Comparison of ENCODE assay signal across 18 cellular contexts in the genomic region with DNA sequence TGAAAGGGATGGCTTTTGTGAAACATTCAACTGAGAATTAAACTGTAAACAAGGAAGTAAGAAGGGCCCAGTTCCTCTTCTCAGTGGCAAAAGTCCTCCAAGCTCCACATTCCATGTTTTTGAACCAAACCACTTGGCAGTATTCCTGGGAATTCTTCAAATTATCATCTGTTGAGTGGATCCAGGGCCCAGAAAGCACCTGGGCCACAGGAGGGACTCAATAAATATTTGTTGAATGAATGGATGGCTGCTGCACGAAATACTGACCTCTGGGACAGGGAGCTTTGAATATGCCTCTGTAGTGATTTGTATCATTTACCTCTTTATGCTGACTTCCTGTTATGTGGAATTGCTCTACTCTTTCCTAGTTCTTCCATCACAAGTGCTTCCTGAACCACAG. TPM values are rescaled to one million over a fixed set of nuclear protein-coding genes. Genes with fewer than 3 reads are reported as not detected.
DNase-seq lines count a peak whose midpoint lies in the region; ATAC-seq and TF ChIP-seq lines count a peak whose summit lies in the region.
"Had no signal": no experiment of that assay in that cellular context is flagged by ENCODE, and none has a peak within 500 bp of the region (broad histone marks: within the 10 kb centered on the region; RNA-seq: fewer than 3 reads in every experiment).

No MANE protein-coding gene starts in this region.

- CTCF ChIA-PET in Calu3 (lab: Charles Lee), result interaction anchor here (1.1 kb wide), 1 partner anchor 157 kb away, joined by 6 read pairs; no protein-coding TSS in a partner anchor

- peaks cover 20% of the 10 kb centered on the region for H3K4me1 Mint-ChIP-seq in Calu3 (ENCODE audit: low read depth, unreplicated experiment)
- peaks cover 5 to 8% of the 10 kb centered on the region in 2 donors for H3K4me1 Mint-ChIP-seq in stimulated activated naive B cell treated with anti-CD40 and anti-IgM and Interleukin-4, amounts not matched to agents 10 μg/mL and 1 μg/mL and 100 μg/mL, for 72 hours
- peaks cover 3% of the 10 kb centered on the region for H3K4me1 Mint-ChIP-seq in type B pancreatic cell (ENCODE audit: unreplicated experiment)

- H3K36me3 Mint-ChIP-seq in Calu3 (ENCODE audit: insufficient read depth, unreplicated experiment) (peaks cover 15% of the 10 kb centered on the region), type B pancreatic cell (no peaks in the 10 kb centered on the region)
- H3K36me3 Mint-ChIP-seq in stimulated activated naive B cell treated with anti-CD40 and anti-IgM and Interleukin-4, amounts not matched to agents 10 μg/mL and 1 μg/mL and 100 μg/mL, for 72 hours, result peaks cover 1 to 2% of the 10 kb centered on the region in 2 donors

- H3K36me3 ChIP-seq in MG63, result no peaks in the 10 kb centered on the region
- H3K36me3 ChIP-seq: ascending aorta, spleen had no signal

- TF ChIP-seq CTCF in Calu3 (IDR thresholded peaks at IDR 0.05; ENCODE audit: unreplicated experiment), result no peak
- no peak for TF ChIP-seq CTCF in astrocyte of the spinal cord (IDR thresholded peaks at IDR 0.05; ENCODE audit: low read depth, low read length)
- TF ChIP-seq CTCF in type B pancreatic cell (conservative IDR thresholded peaks at IDR 0.05), result no peak

- no peaks in the 10 kb centered on the region for H3K9me3 ChIP-seq in MG63
- H3K9me3 ChIP-seq: ascending aorta, Caco-2, spleen had no signal

- H3K27me3 Mint-ChIP-seq in Calu3 (ENCODE audit: unreplicated experiment), result peaks cover 7% of the 10 kb centered on the region
- H3K27me3 Mint-ChIP-seq in stimulated activated naive B cell treated with anti-CD40 and anti-IgM and Interleukin-4, amounts not matched to agents 10 μg/mL and 1 μg/mL and 100 μg/mL, for 72 hours, result peaks cover 42 to 48% of the 10 kb centered on the region in 2 donors
- H3K27me3 Mint-ChIP-seq in type B pancreatic cell, result peaks cover 73% of the 10 kb centered on the region

- no peak for ATAC-seq in stimulated activated naive B cell treated with anti-CD40 and anti-IgM and Interleukin-4, amounts not matched to agents 10 μg/mL and 1 μg/mL and 100 μg/mL, for 72 hours (replicated peaks)
- ATAC-seq in GM19328 (IDR thresholded peaks at IDR 0.05; ENCODE audit: unreplicated experiment), result no peak
- ATAC-seq: left lobe of liver; stimulated activated naive CD8-positive, alpha-beta T cell treated with anti-CD3 and anti-CD28 coated beads, Interleukin-15, Interleukin-2, amounts not matched to agents 100 U/mL and 50 U/mL, for 24 hours had no signal

- intact Hi-C loops in Calu3 (cut with micrococcal nuclease; ENCODE audit: unreplicated experiment), result loop anchor here (2.0 to 10.0 kb wide), 3 partner anchors 74 to 604 kb away; no protein-coding TSS in a partner anchor

- DNase-seq in Calu3, result no peak
- DNase-seq in MG63, result peak; percentile 54
- DNase-seq in astrocyte of the spinal cord (ENCODE audit: low read depth, low spot score), result peak; percentile 85
- DNase-seq in kidney glomerular epithelial cell (lab: John Stamatoyannopoulos, UW), result peak; percentile 85
- DNase-seq in stimulated activated naive B cell treated with anti-CD40 and anti-IgM and Interleukin-4, amounts not matched to agents 10 μg/mL and 1 μg/mL and 100 μg/mL, for 72 hours, result no peak
- DNase-seq in activated T-cell treated with anti-CD3 and anti-CD28 coated beads for 4 hours, result no peak
- no peak for DNase-seq in type B pancreatic cell (ENCODE audit: extremely low spot score, unreplicated experiment)
- DNase-seq: activated CD4-positive, alpha-beta T cell treated with anti-CD3 and anti-CD28 coated beads for 1 hour; activated naive CD4-positive, alpha-beta T cell treated with Interleukin-2 at 50 U/mL for 16 hours; Caco-2; NCI-H2107; NCI-H774; spleen; stimulated activated naive CD8-positive, alpha-beta T cell treated with anti-CD3 and anti-CD28 coated beads, Interleukin-15, Interleukin-2, amounts not matched to agents 100 U/mL and 50 U/mL, for 24 hours had no signal

- H3K9me3 Mint-ChIP-seq in Calu3 (ENCODE audit: low read depth, unreplicated experiment) (no peaks in the 10 kb centered on the region), type B pancreatic cell (no peaks in the 10 kb centered on the region)
- H3K9me3 Mint-ChIP-seq in stimulated activated naive B cell treated with anti-CD40 and anti-IgM and Interleukin-4, amounts not matched to agents 10 μg/mL and 1 μg/mL and 100 μg/mL, for 72 hours, result peaks cover 1 to 3% of the 10 kb centered on the region in 2 donors
- H3K9me3 Mint-ChIP-seq: T-helper 1 cell treated with Interleukin-12 subunit alpha and Interleukin-12 subunit beta and Interleukin-4 antibody, amounts not matched to agents 30 μg/mL and 1 μg/mL, for 36 hours had no signal

- BruUV-seq in Calu3 (replicated peaks; lab: Mats Ljungman, UMichigan), result no TSS peak

- H3K4me3 Mint-ChIP-seq in Calu3 (ENCODE audit: low read depth, unreplicated experiment) (no peak overlapping the region), type B pancreatic cell (no peak overlapping the region)
- H3K4me3 Mint-ChIP-seq in stimulated activated naive B cell treated with anti-CD40 and anti-IgM and Interleukin-4, amounts not matched to agents 10 μg/mL and 1 μg/mL and 100 μg/mL, for 72 hours, result no peak overlapping the region
- H3K4me3 Mint-ChIP-seq: T-helper 1 cell treated with Interleukin-12 subunit alpha and Interleukin-12 subunit beta and Interleukin-4 antibody, amounts not matched to agents 30 μg/mL and 1 μg/mL, for 36 hours had no signal

- in situ Hi-C loops in astrocyte of the spinal cord (cut with HindIII; ENCODE audit: low sequenced_read_pairs), result no loop called here

- H3K27me3 ChIP-seq in MG63, result peaks cover 7% of the 10 kb centered on the region

- H3K27ac Mint-ChIP-seq in Calu3 (ENCODE audit: unreplicated experiment) (peak overlapping the region; percentile 21), type B pancreatic cell (no peak overlapping the region)
- no peak overlapping the region for H3K27ac Mint-ChIP-seq in stimulated activated naive B cell treated with anti-CD40 and anti-IgM and Interleukin-4, amounts not matched to agents 10 μg/mL and 1 μg/mL and 100 μg/mL, for 72 hours
- H3K27ac Mint-ChIP-seq: T-helper 1 cell treated with Interleukin-12 subunit alpha and Interleukin-12 subunit beta and Interleukin-4 antibody, amounts not matched to agents 30 μg/mL and 1 μg/mL, for 36 hours had no signal

- H3K4me3 ChIP-seq in MG63 (no peak overlapping the region), astrocyte of the spinal cord (ENCODE audit: low read depth, low read length) (no peak overlapping the region)
- H3K4me3 ChIP-seq: ascending aorta, spleen had no signal

RNA-seq across cellular contexts. Expression of a gene that starts 4.7 kb away (rescaled TPM):
- total RNA-seq in Calu3 (2022) (0.54 and 0.66 TPM in 2 replicates), type B pancreatic cell (ENCODE audit: low replicate concordance) (1.5 and 2.1 TPM in 2 replicates)
- total RNA-seq in MG63 (2014; rRNA removed; shearing (Covaris generic); ENCODE audit: low replicate concordance), result 2.5 and 3.3 TPM in 2 replicates
- total RNA-seq: Caco-2 had no signal

Comparison
In these comparisons a context has a peak if more than half of its experiments do, and no peak if none do; other contexts are left out.
1. DNase-seq: peak in MG63 (single experiment), astrocyte of the spinal cord (single experiment) and kidney glomerular epithelial cell (single experiment); none in Calu3 (single experiment), stimulated activated naive B cell treated with anti-CD40 and anti-IgM and Interleukin-4, amounts not matched to agents 10 μg/mL and 1 μg/mL and 100 μg/mL, for 72 hours (single experiment), activated T-cell treated with anti-CD3 and anti-CD28 coated beads for 4 hours (single experiment) and type B pancreatic cell (single experiment).